9 cellular contexts compared by ENCODE assay signal in the genomic region with DNA sequence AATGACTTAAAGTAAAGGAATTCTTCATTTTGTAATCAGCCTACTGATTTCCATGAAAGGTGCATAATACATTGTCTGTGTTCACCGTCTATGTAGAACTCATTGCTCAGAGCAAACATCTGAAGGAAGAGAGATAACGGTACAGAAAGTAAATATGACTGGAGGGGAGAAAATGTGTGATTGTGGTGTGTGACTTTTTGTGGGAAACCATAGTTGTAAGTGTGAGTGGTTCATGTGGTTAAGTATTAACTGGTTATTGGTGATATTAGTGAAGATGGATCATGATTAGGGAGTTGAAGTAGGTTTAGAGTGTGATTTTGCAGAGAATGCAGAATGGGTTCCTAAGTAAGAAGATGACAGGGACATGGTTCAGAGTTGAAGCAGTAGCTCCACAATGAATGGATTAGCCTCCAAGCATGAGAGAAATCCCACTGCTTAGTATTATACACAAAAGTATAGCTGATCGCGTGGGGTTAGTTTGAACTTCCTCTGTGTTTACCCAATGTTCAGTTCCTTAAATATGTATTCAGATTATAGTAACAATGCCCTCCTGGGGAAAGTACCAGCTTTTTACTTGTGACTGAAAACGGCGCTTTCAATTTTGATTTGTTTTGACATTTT.
DNase-seq lines count a peak whose midpoint lies in the region; ATAC-seq and TF ChIP-seq lines count a peak whose summit lies in the region.
"Had no signal": no experiment of that assay in that cellular context is flagged by ENCODE, and none has a peak within 500 bp of the region (broad histone marks: within the 10 kb centered on the region; RNA-seq: fewer than 3 reads in every experiment).

No MANE protein-coding gene starts in this region.

- no peaks in the 10 kb centered on the region for H3K79me2 ChIP-seq in OCI-LY1 (ENCODE audit: insufficient read depth, low read length)

- peak overlapping the region; percentile 6 for H3K27ac Mint-ChIP-seq in activated CD8-positive, alpha-beta memory T cell treated with anti-CD3 and anti-CD28 coated beads, Interleukin-2, amount 10 ng/mL, durations not matched to agents 7 days and 5 days
- H3K27ac Mint-ChIP-seq in stimulated activated naive CD8-positive, alpha-beta T cell treated with anti-CD3 and anti-CD28 coated beads, Interleukin-15, Interleukin-2, amounts not matched to agents 100 ng/mL and 50 ng/mL, for 24 hours: peak overlapping the region; percentile 91

- H3K27ac ChIP-seq in OCI-LY1 (ENCODE audit: low read depth, low read length, poor library complexity, severe bottlenecking) (peak overlapping the region; percentile 46), uterus (no peak overlapping the region), caudate nucleus (ENCODE audit: low read depth, low read length) (no peak overlapping the region)

- CTCF ChIA-PET in activated CD8-positive, alpha-beta memory T cell treated with anti-CD3 and anti-CD28 coated beads, Interleukin-2, amount 10 ng/mL, durations not matched to agents 7 days and 5 days (lab: Charles Lee): no interaction called here

- no peaks in the 10 kb centered on the region for H3K9me3 Mint-ChIP-seq in activated CD8-positive, alpha-beta memory T cell treated with anti-CD3 and anti-CD28 coated beads, Interleukin-2, amount 10 ng/mL, durations not matched to agents 7 days and 5 days (ENCODE audit: low read depth)
- peaks cover 6% of the 10 kb centered on the region for H3K9me3 Mint-ChIP-seq in stimulated activated naive CD8-positive, alpha-beta T cell treated with anti-CD3 and anti-CD28 coated beads, Interleukin-15, Interleukin-2, amounts not matched to agents 100 ng/mL and 50 ng/mL, for 24 hours

- H3K4me2 ChIP-seq in OCI-LY1 (ENCODE audit: low read length): peak overlapping the region; percentile 21

- H3K4me3 ChIP-seq in OCI-LY1 (ENCODE audit: low read depth, low read length, poor library complexity, severe bottlenecking) (no peak overlapping the region), uterus (no peak overlapping the region)

- no peaks in the 10 kb centered on the region for H3K9me3 ChIP-seq in OCI-LY1 (ENCODE audit: low read length)
- no peaks in the 10 kb centered on the region for H3K9me3 ChIP-seq in uterus

- no peaks in the 10 kb centered on the region for H3F3A ChIP-seq in OCI-LY1 (ENCODE audit: insufficient read depth, low read length)

- no peaks in the 10 kb centered on the region for H4K20me1 ChIP-seq in OCI-LY1 (ENCODE audit: insufficient read depth, low read length)

- H3K36me3 ChIP-seq in OCI-LY1 (ENCODE audit: insufficient read depth, low read length): no peaks in the 10 kb centered on the region; the same call in 1 of the 2 replicates
- no peaks in the 10 kb centered on the region for H3K36me3 ChIP-seq in uterus

- H3K4me1 ChIP-seq in OCI-LY1 (ENCODE audit: insufficient read depth, low read length, severe bottlenecking): peaks cover 66% of the 10 kb centered on the region
- H3K4me1 ChIP-seq in uterus: peaks cover 0 to 3% of the 10 kb centered on the region in 2 donors

- no peak for DNase-seq in activated CD8-positive, alpha-beta memory T cell treated with anti-CD3 and anti-CD28 coated beads, Interleukin-2, amount 10 ng/mL, durations not matched to agents 7 days and 5 days
- DNase-seq in activated CD8-positive, alpha-beta memory T cell treated with anti-CD3 and anti-CD28 coated beads, Interleukin-2, amount 50 U/mL, for 4 hours: no peak
- DNase-seq in uterus (no peak), caudate nucleus (lab: John Stamatoyannopoulos, UW) (no peak), foreskin melanocyte (no peak)
- DNase-seq: stimulated activated naive CD4-positive, alpha-beta T cell treated with Interleukin-2 at 50 U/mL for 16 hours had no signal

- no peaks in the 10 kb centered on the region for H3K27me3 Mint-ChIP-seq in activated CD8-positive, alpha-beta memory T cell treated with anti-CD3 and anti-CD28 coated beads, Interleukin-2, amount 10 ng/mL, durations not matched to agents 7 days and 5 days
- no peaks in the 10 kb centered on the region for H3K27me3 Mint-ChIP-seq in stimulated activated naive CD8-positive, alpha-beta T cell treated with anti-CD3 and anti-CD28 coated beads, Interleukin-15, Interleukin-2, amounts not matched to agents 100 ng/mL and 50 ng/mL, for 24 hours

- no peak overlapping the region for H3K9ac ChIP-seq in OCI-LY1 (ENCODE audit: low read length)

- intact Hi-C loops in uterus (cut with DNase I; ENCODE audit: low total_unique reads): no loop called here

- H3K4me1 Mint-ChIP-seq in activated CD8-positive, alpha-beta memory T cell treated with anti-CD3 and anti-CD28 coated beads, Interleukin-2, amount 10 ng/mL, durations not matched to agents 7 days and 5 days: peaks cover 26% of the 10 kb centered on the region
- H3K4me1 Mint-ChIP-seq in stimulated activated naive CD8-positive, alpha-beta T cell treated with anti-CD3 and anti-CD28 coated beads, Interleukin-15, Interleukin-2, amounts not matched to agents 100 ng/mL and 50 ng/mL, for 24 hours (ENCODE audit: low read depth): peaks cover 62% of the 10 kb centered on the region

- H2AFZ ChIP-seq in OCI-LY1 (ENCODE audit: low read length): no peak overlapping the region

- TF ChIP-seq CTCF in OCI-LY1 (IDR thresholded peaks at IDR 0.05; ENCODE audit: low read length) (no peak), uterus (IDR thresholded peaks at IDR 0.05) (no peak)

- ATAC-seq in activated CD8-positive, alpha-beta memory T cell treated with anti-CD3 and anti-CD28 coated beads, Interleukin-2, amount 10 ng/mL, durations not matched to agents 7 days and 5 days: peak; percentile 63
- ATAC-seq in HG02678 (IDR thresholded peaks at IDR 0.05; ENCODE audit: unreplicated experiment): peak; percentile 93

- TF ChIP-seq POLR2A in uterus (IDR thresholded peaks at IDR 0.05): no peak

- H3K27me3 ChIP-seq in OCI-LY1 (ENCODE audit: insufficient read depth, low read length): no peaks in the 10 kb centered on the region
- no peaks in the 10 kb centered on the region for H3K27me3 ChIP-seq in uterus

- H3K36me3 Mint-ChIP-seq in activated CD8-positive, alpha-beta memory T cell treated with anti-CD3 and anti-CD28 coated beads, Interleukin-2, amount 10 ng/mL, durations not matched to agents 7 days and 5 days: peaks cover 19% of the 10 kb centered on the region
- H3K36me3 Mint-ChIP-seq in stimulated activated naive CD8-positive, alpha-beta T cell treated with anti-CD3 and anti-CD28 coated beads, Interleukin-15, Interleukin-2, amounts not matched to agents 100 ng/mL and 50 ng/mL, for 24 hours (ENCODE audit: low read depth): peaks cover 8% of the 10 kb centered on the region

- H3K4me3 Mint-ChIP-seq in activated CD8-positive, alpha-beta memory T cell treated with anti-CD3 and anti-CD28 coated beads, Interleukin-2, amount 10 ng/mL, durations not matched to agents 7 days and 5 days: peak overlapping the region; percentile 3
- H3K4me3 Mint-ChIP-seq in stimulated activated naive CD8-positive, alpha-beta T cell treated with anti-CD3 and anti-CD28 coated beads, Interleukin-15, Interleukin-2, amounts not matched to agents 100 ng/mL and 50 ng/mL, for 24 hours: peak overlapping the region; percentile 76

- H3K9me2 ChIP-seq in OCI-LY1 (ENCODE audit: low read depth, low read length): no peaks in the 10 kb centered on the region
